Comparison of ENCODE assay signal across 17 cellular contexts in genomic region chr11:1350086-1350725, GRCh38. TPM values are rescaled to one million over a fixed set of nuclear protein-coding genes. Genes with fewer than 3 reads are reported as not detected.
"Had no signal": no experiment of that assay in that cellular context is flagged by ENCODE, and none has a peak within 500 bp of the region (broad histone marks: within the 10 kb centered on the region; RNA-seq: fewer than 3 reads in every experiment).

No MANE protein-coding gene starts in this region.

- H3K4me3 ChIP-seq: esophagus squamous epithelium, hepatocyte, thyroid gland had no signal

- ATAC-seq: left colon; naive thymus-derived CD8-positive, alpha-beta T cell had no signal

- H3K36me3 ChIP-seq: esophagus squamous epithelium, neutrophil, thyroid gland had no signal

- H3K9me3 Mint-ChIP-seq: dendritic cell treated with granulocyte-macrophage colony-stimulating factor and Interleukin-4, amounts not matched to agents 40 ng/mL and 50 ng/mL, for 4 days; naive thymus-derived CD8-positive, alpha-beta T cell; T-helper 2 cell treated with Interferon-gamma antibody and Interleukin-4, amounts not matched to agents 5 μg/mL and 100 μg/mL, for 36 hours had no signal

- H3K27ac Mint-ChIP-seq: activated naive CD8-positive, alpha-beta T cell; dendritic cell treated with granulocyte-macrophage colony-stimulating factor and Interleukin-4, amounts not matched to agents 40 ng/mL and 50 ng/mL, for 4 days; T-helper 2 cell treated with Interferon-gamma antibody and Interleukin-4, amounts not matched to agents 5 μg/mL and 100 μg/mL, for 36 hours had no signal

- H3K27me3 Mint-ChIP-seq: activated naive CD8-positive, alpha-beta T cell; naive thymus-derived CD8-positive, alpha-beta T cell had no signal

- H3K9me3 ChIP-seq: esophagus squamous epithelium, neutrophil, thyroid gland had no signal

- H3K27ac ChIP-seq: esophagus squamous epithelium, hepatocyte, neutrophil, parathyroid adenoma, thyroid gland had no signal

- DNase-seq: activated CD4-positive, alpha-beta T cell treated with anti-CD3 and anti-CD28 coated beads, Interleukin-2, amount 50 U/mL, for 4 hours; amniotic stem cell; effector CD8-positive, alpha-beta T cell; esophagus squamous epithelium; mammary epithelial cell; stimulated activated CD4-positive, alpha-beta T cell treated with anti-CD3 and anti-CD28 coated beads, Interleukin-1b, Interleukin-23, amount 100 ng/mL, for 48 hours; stimulated activated CD8-positive, alpha-beta memory T cell treated with anti-CD3 and anti-CD28 coated beads, Interleukin-4, amount 100 ng/mL, for 48 hours; stimulated activated naive CD4-positive, alpha-beta T cell; thyroid gland had no signal

- H3K27me3 ChIP-seq: hepatocyte, thyroid gland had no signal

- H3K4me3 Mint-ChIP-seq: activated naive CD8-positive, alpha-beta T cell; dendritic cell treated with granulocyte-macrophage colony-stimulating factor and Interleukin-4, amounts not matched to agents 40 ng/mL and 50 ng/mL, for 4 days; naive thymus-derived CD8-positive, alpha-beta T cell; T-helper 2 cell treated with Interferon-gamma antibody and Interleukin-4, amounts not matched to agents 5 μg/mL and 100 μg/mL, for 36 hours had no signal

- H3K36me3 Mint-ChIP-seq: activated naive CD8-positive, alpha-beta T cell; naive thymus-derived CD8-positive, alpha-beta T cell had no signal

- H3K4me1 ChIP-seq: esophagus squamous epithelium, parathyroid adenoma, thyroid gland had no signal

RNA-seq across cellular contexts. Expression of gene BRSK2, which starts 39.5 kb away (rescaled TPM):
- polyA plus RNA-seq: naive thymus-derived CD8-positive, alpha-beta T cell had no signal
